22 cellular contexts compared by ENCODE assay signal in genomic region chr19:55350620-55351315, GRCh38. TPM values are rescaled to one million over a fixed set of nuclear protein-coding genes. Genes with fewer than 3 reads are reported as not detected.
"Had no signal": no experiment of that assay in that cellular context is flagged by ENCODE, and none has a peak within 500 bp of the region (broad histone marks: within the 10 kb centered on the region; RNA-seq: fewer than 3 reads in every experiment).

No MANE protein-coding gene starts in this region.

- H3K4me3 ChIP-seq: breast epithelium, gastroesophageal sphincter, heart right ventricle, thoracic aorta had no signal

- H3K9me3 Mint-ChIP-seq: activated naive CD8-positive, alpha-beta T cell treated with anti-CD3 and anti-CD28 coated beads for 36 hours; activated T-cell treated with anti-CD3 and anti-CD28 coated beads, Interleukin-2, amount 50 U/mL, for 72 hours; effector memory CD8-positive, alpha-beta T cell; stimulated activated effector memory CD8-positive, alpha-beta T cell treated with anti-CD3 and anti-CD28 coated beads, Interleukin-12 subunit alpha, Interleukin-12 subunit beta, amount 100 ng/mL, for 72 hours; T-cell had no signal

- H3K27ac ChIP-seq: breast epithelium, gastroesophageal sphincter, heart right ventricle, thoracic aorta had no signal

- ATAC-seq: activated T-cell treated with anti-CD3 and anti-CD28 coated beads, Interleukin-2, amount 50 U/mL, for 72 hours; effector memory CD8-positive, alpha-beta T cell; gastroesophageal sphincter; heart right ventricle; stimulated activated effector memory CD8-positive, alpha-beta T cell treated with anti-CD3 and anti-CD28 coated beads, Interleukin-12 subunit alpha, Interleukin-12 subunit beta, amount 100 ng/mL, for 72 hours; T-cell had no signal

- H3K36me3 ChIP-seq: breast epithelium, thoracic aorta had no signal

- H3K27ac Mint-ChIP-seq: activated naive CD8-positive, alpha-beta T cell treated with anti-CD3 and anti-CD28 coated beads for 36 hours; activated T-cell treated with anti-CD3 and anti-CD28 coated beads, Interleukin-2, amount 50 U/mL, for 72 hours; effector memory CD8-positive, alpha-beta T cell; stimulated activated effector memory CD8-positive, alpha-beta T cell treated with anti-CD3 and anti-CD28 coated beads, Interleukin-12 subunit alpha, Interleukin-12 subunit beta, amount 100 ng/mL, for 72 hours had no signal

- H3K36me3 Mint-ChIP-seq: activated naive CD8-positive, alpha-beta T cell treated with anti-CD3 and anti-CD28 coated beads for 36 hours; T-cell had no signal

- H3K4me3 Mint-ChIP-seq: activated naive CD8-positive, alpha-beta T cell treated with anti-CD3 and anti-CD28 coated beads for 36 hours; activated T-cell treated with anti-CD3 and anti-CD28 coated beads, Interleukin-2, amount 50 U/mL, for 72 hours; stimulated activated effector memory CD8-positive, alpha-beta T cell treated with anti-CD3 and anti-CD28 coated beads, Interleukin-12 subunit alpha, Interleukin-12 subunit beta, amount 100 ng/mL, for 72 hours had no signal

- DNase-seq: activated CD4-positive, alpha-beta T cell treated with anti-CD3 and anti-CD28 coated beads, Interleukin-2, amount 50 U/mL, for 48 hours; activated CD4-positive, CD25-positive, alpha-beta regulatory T cell treated with anti-CD3 and anti-CD28 coated beads, Interleukin-2, amount 50 U/mL, for 72 hours; activated CD8-positive, alpha-beta memory T cell treated with anti-CD3 and anti-CD28 coated beads, Interleukin-2, amount 50 U/mL, for 4 hours; activated naive CD8-positive, alpha-beta T cell treated with anti-CD3 and anti-CD28 coated beads for 36 hours; activated T-cell treated with anti-CD3 and anti-CD28 coated beads, Interleukin-2, amount 50 U/mL, for 72 hours; anterior cingulate cortex; dermis blood vessel endothelial cell; effector memory CD8-positive, alpha-beta T cell; heart right ventricle; midbrain; naive B cell; T-cell; T-helper 9 cell had no signal

- H3K9me3 ChIP-seq: breast epithelium, gastroesophageal sphincter, heart right ventricle, thoracic aorta had no signal

RNA-seq across cellular contexts. Expression of gene COX6B2, which starts 3.8 kb away (rescaled TPM):
- total RNA-seq: activated naive CD8-positive, alpha-beta T cell treated with anti-CD3 and anti-CD28 coated beads for 36 hours; dermis blood vessel endothelial cell; gastroesophageal sphincter; heart right ventricle; lung microvascular endothelial cell; thoracic aorta had no signal
- polyA plus RNA-seq: heart right ventricle had no signal

RNA-seq across cellular contexts. Expression of gene GARIN5B, which starts 12.3 kb away (rescaled TPM):
- total RNA-seq: activated naive CD8-positive, alpha-beta T cell treated with anti-CD3 and anti-CD28 coated beads for 36 hours; breast epithelium; cerebellum; dermis blood vessel endothelial cell; epithelial cell of proximal tubule; gastroesophageal sphincter; heart right ventricle; lung microvascular endothelial cell; posterior vena cava; T-cell; thoracic aorta; ureter had no signal
- polyA plus RNA-seq: heart right ventricle had no signal

RNA-seq across cellular contexts. Expression of gene IL11, which starts 19.5 kb away (rescaled TPM):
- total RNA-seq: activated naive CD8-positive, alpha-beta T cell treated with anti-CD3 and anti-CD28 coated beads for 36 hours; heart right ventricle; lung microvascular endothelial cell; posterior vena cava; ureter had no signal

RNA-seq across cellular contexts. Expression of gene TMEM150B, which starts 25.6 kb away (rescaled TPM):
- total RNA-seq: activated naive CD8-positive, alpha-beta T cell treated with anti-CD3 and anti-CD28 coated beads for 36 hours; activated T-cell treated with anti-CD3 and anti-CD28 coated beads, Interleukin-2, amount 50 U/mL, for 72 hours; dermis blood vessel endothelial cell; epithelial cell of proximal tubule; lung microvascular endothelial cell had no signal
